26 cellular contexts compared by ENCODE assay signal in the genomic region with DNA sequence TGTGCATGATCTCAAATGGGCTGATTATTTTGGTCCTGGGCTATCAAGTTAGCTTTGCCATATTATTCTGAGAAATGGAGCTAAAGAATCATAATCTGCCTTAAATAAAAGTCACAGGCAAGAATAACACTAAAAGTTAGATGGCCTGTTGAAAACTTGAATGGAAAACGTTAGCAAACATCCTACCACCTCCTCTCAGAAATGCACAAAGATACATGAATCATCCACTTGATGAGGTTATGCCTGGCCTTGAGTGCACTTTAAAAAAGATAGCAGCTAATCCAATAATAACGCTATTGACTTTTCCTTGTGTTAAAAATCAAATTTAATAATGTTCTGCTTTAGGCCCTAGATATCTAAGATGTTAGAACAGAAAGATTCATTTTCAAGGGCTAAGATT.
"Had no signal": no experiment of that assay in that cellular context is flagged by ENCODE, and none has a peak within 500 bp of the region (broad histone marks: within the 10 kb centered on the region; RNA-seq: fewer than 3 reads in every experiment).

No MANE protein-coding gene starts in this region.

- H3K27me3 ChIP-seq: colonic mucosa had no signal

- H3K4me3 ChIP-seq: colonic mucosa, esophagus squamous epithelium, gastrocnemius medialis, heart right ventricle, lower lobe of right lung had no signal

- ATAC-seq: effector memory CD8-positive, alpha-beta T cell; esophagus mucosa; gastrocnemius medialis; heart right ventricle; left colon; left lobe of liver; left ventricle myocardium superior; lower lobe of right lung; naive thymus-derived CD4-positive, alpha-beta T cell had no signal

- H3K9me3 ChIP-seq: colonic mucosa, gastrocnemius medialis, lower lobe of right lung had no signal

- H3K27ac ChIP-seq: colonic mucosa, epithelial cell of prostate, esophagus squamous epithelium, gastrocnemius medialis, heart right ventricle, lower lobe of right lung had no signal

- H3K36me3 ChIP-seq: colonic mucosa, esophagus squamous epithelium, gastrocnemius medialis, heart right ventricle, lower lobe of right lung had no signal

- DNase-seq: colonic mucosa; cortex of kidney; effector CD8-positive, alpha-beta T cell; effector memory CD8-positive, alpha-beta T cell; endodermal cell; erythroblast; esophagus squamous epithelium; foreskin fibroblast; foreskin melanocyte; gastrocnemius medialis; glutamatergic neuron; head of caudate nucleus; heart right ventricle; hippocampal formation; islet precursor cell; kidney; kidney glomerular epithelial cell; left colon; left ventricle myocardium superior; lower lobe of right lung; mesendoderm; midbrain; naive thymus-derived CD4-positive, alpha-beta T cell had no signal

- H3K4me1 ChIP-seq: colonic mucosa, esophagus squamous epithelium, gastrocnemius medialis, heart right ventricle, lower lobe of right lung had no signal
